In the genomic region with DNA sequence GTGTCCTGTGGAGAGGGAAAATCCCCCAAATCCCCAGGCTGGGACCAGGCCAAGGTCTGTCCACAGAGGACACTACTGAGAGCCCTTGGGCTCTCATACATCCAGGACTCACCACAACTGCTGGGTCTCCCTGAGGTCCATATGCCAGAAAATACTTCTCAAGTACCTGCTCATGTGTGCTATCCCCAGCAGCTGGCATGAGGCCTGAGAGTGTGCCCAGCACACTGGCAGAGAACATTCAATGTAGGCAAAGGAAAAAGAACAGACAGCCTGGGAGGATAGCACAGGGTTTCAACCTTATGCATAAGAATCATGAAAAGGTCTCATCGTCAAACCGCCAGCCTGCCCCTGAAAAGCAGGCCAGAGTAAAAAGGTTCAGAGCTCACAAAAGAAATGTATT, we compare ENCODE assay signal across 15 cellular contexts.
"Had no signal": no experiment of that assay in that cellular context is flagged by ENCODE, and none has a peak within 500 bp of the region (broad histone marks: within the 10 kb centered on the region; RNA-seq: fewer than 3 reads in every experiment).

No MANE protein-coding gene starts in this region.

- H3K4me1 ChIP-seq: colonic mucosa, esophagus squamous epithelium, gastroesophageal sphincter, testis had no signal

- H3K36me3 ChIP-seq: colonic mucosa, esophagus squamous epithelium, gastroesophageal sphincter, neutrophil, transverse colon had no signal

- H3K4me3 ChIP-seq: colonic mucosa, esophagus squamous epithelium, gastroesophageal sphincter, mucosa of descending colon, testis, transverse colon had no signal

- DNase-seq: colonic mucosa; dermis blood vessel endothelial cell; esophagus squamous epithelium; foreskin fibroblast; kidney glomerular epithelial cell; mucosa of descending colon; naive thymus-derived CD8-positive, alpha-beta T cell; stimulated activated CD4-positive, alpha-beta T cell treated with anti-CD3 and anti-CD28 coated beads, Interleukin-2, amount 100 ng/mL, for 24 hours; stimulated activated CD4-positive, alpha-beta T cell treated with anti-CD3 and anti-CD28 coated beads, Interleukin-4, amount 100 ng/mL, for 4 hours; stimulated activated naive B cell treated with anti-CD40 and anti-IgM and Interleukin-4, amounts not matched to agents 10 μg/mL and 1 μg/mL and 100 μg/mL, for 72 hours; stimulated activated naive CD8-positive, alpha-beta T cell treated with anti-CD3 and anti-CD28 coated beads, Interleukin-15, amount 100 ng/mL, for 72 hours; testis; transverse colon had no signal

- H3K27ac ChIP-seq: colonic mucosa, esophagus squamous epithelium, gastroesophageal sphincter, neutrophil, testis, transverse colon had no signal

- H3K27me3 ChIP-seq: colonic mucosa, esophagus squamous epithelium, gastroesophageal sphincter, neutrophil, testis, transverse colon had no signal
